In genomic region chr15:66165856-66166255, GRCh38 we compare ENCODE assay signal across 19 cellular contexts.
"Had no signal": no experiment of that assay in that cellular context is flagged by ENCODE, and none has a peak within 500 bp of the region (broad histone marks: within the 10 kb centered on the region; RNA-seq: fewer than 3 reads in every experiment).

No MANE protein-coding gene starts in this region.

- H3K36me3 ChIP-seq: adrenal gland, left lung, spleen, suprapubic skin had no signal

- H3K9me3 ChIP-seq: adrenal gland, left lung, spleen, suprapubic skin had no signal

- ATAC-seq: activated T-helper 17 cell treated with anti-CD3 and anti-CD28 coated beads, Interleukin-2, amount 50 U/mL, for 72 hours; left lung; natural killer cell treated with Interleukin-12 subunit alpha and Interleukin-12 subunit beta and Interleukin-15 and Interleukin-18, amount 100 ng/mL, for 72 hours; sciatic nerve; stimulated activated naive CD8-positive, alpha-beta T cell treated with anti-CD3 and anti-CD28 coated beads, Interleukin-15, Interleukin-2, amounts not matched to agents 100 U/mL and 50 U/mL, for 24 hours had no signal

- H3K36me3 Mint-ChIP-seq: activated naive CD4-positive, alpha-beta T cell treated with anti-CD3 and anti-CD28 coated beads, Interleukin-2, amount 10 ng/mL, durations not matched to agents 7 days and 5 days; natural killer cell treated with Interleukin-12 subunit alpha and Interleukin-12 subunit beta and Interleukin-15 and Interleukin-18, amount 100 ng/mL, for 72 hours; type B pancreatic cell had no signal

- H3K27ac Mint-ChIP-seq: activated B cell treated with CpG ODN at 0.5 μM for 24 hours; activated CD4-positive, alpha-beta T cell treated with anti-CD3 and anti-CD28 coated beads, Interleukin-2, amount 10 ng/mL, durations not matched to agents 7 days and 5 days; activated naive CD4-positive, alpha-beta T cell treated with anti-CD3 and anti-CD28 coated beads, Interleukin-2, amount 10 ng/mL, durations not matched to agents 7 days and 5 days; activated T-helper 17 cell treated with anti-CD3 and anti-CD28 coated beads, Interleukin-2, amount 50 U/mL, for 72 hours; natural killer cell treated with Interleukin-12 subunit alpha and Interleukin-12 subunit beta and Interleukin-15 and Interleukin-18, amount 100 ng/mL, for 72 hours; type B pancreatic cell had no signal

- H3K9me3 Mint-ChIP-seq: activated B cell treated with CpG ODN at 0.5 μM for 24 hours; activated CD4-positive, alpha-beta T cell treated with anti-CD3 and anti-CD28 coated beads, Interleukin-2, amount 10 ng/mL, durations not matched to agents 7 days and 5 days; activated naive CD4-positive, alpha-beta T cell treated with anti-CD3 and anti-CD28 coated beads, Interleukin-2, amount 10 ng/mL, durations not matched to agents 7 days and 5 days; activated T-helper 17 cell treated with anti-CD3 and anti-CD28 coated beads, Interleukin-2, amount 50 U/mL, for 72 hours; natural killer cell treated with Interleukin-12 subunit alpha and Interleukin-12 subunit beta and Interleukin-15 and Interleukin-18, amount 100 ng/mL, for 72 hours; type B pancreatic cell had no signal

- H3K4me3 ChIP-seq: adrenal gland, left lung, spleen, suprapubic skin had no signal

- H3K4me1 Mint-ChIP-seq: activated B cell treated with CpG ODN at 0.5 μM for 24 hours; activated CD4-positive, alpha-beta T cell treated with anti-CD3 and anti-CD28 coated beads, Interleukin-2, amount 10 ng/mL, durations not matched to agents 7 days and 5 days; activated naive CD4-positive, alpha-beta T cell treated with anti-CD3 and anti-CD28 coated beads, Interleukin-2, amount 10 ng/mL, durations not matched to agents 7 days and 5 days; activated T-helper 17 cell treated with anti-CD3 and anti-CD28 coated beads, Interleukin-2, amount 50 U/mL, for 72 hours had no signal

- H3K27me3 ChIP-seq: adrenal gland, left lung, suprapubic skin had no signal

- H3K27me3 Mint-ChIP-seq: activated B cell treated with CpG ODN at 0.5 μM for 24 hours; activated CD4-positive, alpha-beta T cell treated with anti-CD3 and anti-CD28 coated beads, Interleukin-2, amount 10 ng/mL, durations not matched to agents 7 days and 5 days; activated T-helper 17 cell treated with anti-CD3 and anti-CD28 coated beads, Interleukin-2, amount 50 U/mL, for 72 hours; natural killer cell treated with Interleukin-12 subunit alpha and Interleukin-12 subunit beta and Interleukin-15 and Interleukin-18, amount 100 ng/mL, for 72 hours had no signal

- H3K4me1 ChIP-seq: adrenal gland, left lung, spleen, suprapubic skin had no signal

- DNase-seq: activated B cell treated with CpG ODN at 0.5 μM for 24 hours; activated CD4-positive, alpha-beta T cell treated with anti-CD3 and anti-CD28 coated beads, Interleukin-2, amount 10 ng/mL, durations not matched to agents 7 days and 5 days; activated CD8-positive, alpha-beta memory T cell treated with anti-CD3 and anti-CD28 coated beads for 24 hours; activated naive CD4-positive, alpha-beta T cell treated with anti-CD3 and anti-CD28 coated beads, Interleukin-2, amount 10 ng/mL, durations not matched to agents 7 days and 5 days; adrenal gland; caudate nucleus; cortex of kidney; effector CD8-positive, alpha-beta T cell; foreskin melanocyte; islet precursor cell; left lung; spleen; stimulated activated CD4-positive, alpha-beta T cell treated with anti-CD3 and anti-CD28 coated beads, Interleukin-1b, Interleukin-23, amount 100 ng/mL, for 48 hours; stimulated activated naive CD8-positive, alpha-beta T cell treated with anti-CD3 and anti-CD28 coated beads, Interleukin-15, Interleukin-2, amounts not matched to agents 100 U/mL and 50 U/mL, for 24 hours had no signal

- H3K4me3 Mint-ChIP-seq: activated B cell treated with CpG ODN at 0.5 μM for 24 hours; activated CD4-positive, alpha-beta T cell treated with anti-CD3 and anti-CD28 coated beads, Interleukin-2, amount 10 ng/mL, durations not matched to agents 7 days and 5 days; activated naive CD4-positive, alpha-beta T cell treated with anti-CD3 and anti-CD28 coated beads, Interleukin-2, amount 10 ng/mL, durations not matched to agents 7 days and 5 days; activated T-helper 17 cell treated with anti-CD3 and anti-CD28 coated beads, Interleukin-2, amount 50 U/mL, for 72 hours; natural killer cell treated with Interleukin-12 subunit alpha and Interleukin-12 subunit beta and Interleukin-15 and Interleukin-18, amount 100 ng/mL, for 72 hours; type B pancreatic cell had no signal

- H3K27ac ChIP-seq: adrenal gland, left lung, spleen, suprapubic skin had no signal
